ENCODE assay signal across 8 cellular contexts in the genomic region with DNA sequence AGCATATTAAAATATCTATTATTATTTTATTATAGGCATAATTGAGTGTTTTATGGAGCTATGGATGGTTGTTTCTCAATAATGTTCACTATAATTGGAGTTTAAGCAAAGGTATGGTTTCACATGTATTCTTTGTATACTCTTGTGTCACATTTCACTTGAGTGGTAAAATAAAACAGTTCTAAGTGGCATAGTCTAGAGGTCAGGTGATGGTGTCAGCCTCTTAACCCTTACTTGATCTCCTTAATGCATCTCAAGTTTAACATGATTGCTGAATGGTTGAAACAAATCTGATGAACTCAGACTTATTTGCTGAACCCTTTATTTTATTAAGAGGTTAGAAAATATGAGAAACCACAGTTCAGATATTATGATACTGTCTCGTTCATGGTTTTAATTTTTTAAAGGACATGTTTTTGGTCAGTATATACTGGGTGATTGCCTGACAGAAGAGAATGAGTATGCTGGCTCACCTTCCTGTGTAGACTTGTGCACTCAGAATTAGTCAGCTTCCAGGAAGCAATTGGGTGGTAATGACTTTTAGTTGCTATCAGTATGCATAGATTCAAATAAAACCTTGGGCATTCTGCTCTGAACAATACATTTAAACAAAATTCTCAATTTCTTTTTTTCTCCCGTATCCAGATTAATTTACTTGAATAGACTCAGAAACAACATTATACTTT. TPM values are rescaled to one million over a fixed set of nuclear protein-coding genes. Genes with fewer than 3 reads are reported as not detected.
DNase-seq lines count a peak whose midpoint lies in the region; TF ChIP-seq lines count a peak whose summit lies in the region.

No MANE protein-coding gene starts in this region.

- H3K4me3 ChIP-seq in esophagus squamous epithelium, result peak overlapping the region in 2 of 4 donors; percentile 20 to 34
- H3K4me3 ChIP-seq in stomach, result no peak overlapping the region

- H3K36me3 ChIP-seq in esophagus squamous epithelium, result no peaks in the 10 kb centered on the region
- H3K36me3 ChIP-seq in stomach, result no peaks in the 10 kb centered on the region

- H3K4me1 ChIP-seq in esophagus squamous epithelium, result peaks cover 0 to 28% (median 7%) of the 10 kb centered on the region in 3 donors
- H3K4me1 ChIP-seq in stomach, result peaks cover 8 to 26% (median 20%) of the 10 kb centered on the region in 4 donors

- POLR2A ChIA-PET in HEK293T (lab: Yijun Ruan, JAX), result interaction anchor here (1.1 kb wide), 1 partner anchor 51 kb away, joined by 3 read pairs; the partner anchor contains the start of gene SIPA1L1

- peak overlapping the region; percentile 44 to 90 (median 74) for H3K27ac ChIP-seq in esophagus squamous epithelium
- peak overlapping the region in 4 of 5 donors; percentile 18 to 77 (median 60) for H3K27ac ChIP-seq in stomach

- no peak for TF ChIP-seq CTCF in esophagus squamous epithelium (IDR thresholded peaks at IDR 0.05)
- TF ChIP-seq CTCF in stomach (IDR thresholded peaks at IDR 0.05), result no peak

- TF ChIP-seq POLR2A in esophagus squamous epithelium (IDR thresholded peaks at IDR 0.05), result no peak
- TF ChIP-seq POLR2A in stomach (IDR thresholded peaks at IDR 0.05), result no peak

- no peak for TF ChIP-seq EP300 in stomach (IDR thresholded peaks at IDR 0.05)

- H3K27me3 ChIP-seq in esophagus squamous epithelium (no peaks in the 10 kb centered on the region), stomach (no peaks in the 10 kb centered on the region)

- intact Hi-C loops in esophagus squamous epithelium (cut with DNase I), result no loop called here
- intact Hi-C loops in stomach (cut with DNase I; ENCODE audit: low total_unique reads), result no loop called here

- DNase-seq in NCI-H2107 treated with DMSO at 0.1 percent for 48 hours (lab: John Stamatoyannopoulos, UW; ENCODE audit: unreplicated experiment) (peak; percentile 62), NCI-H2107 (lab: John Stamatoyannopoulos, UW) (no peak), NCI-H69 (lab: John Stamatoyannopoulos, UW) (peak; percentile 17), esophagus squamous epithelium (lab: John Stamatoyannopoulos, UW) (no peak), stomach (no peak), HEK293T (ENCODE audit: extremely low spot score) (no peak), NCI-H82 (lab: John Stamatoyannopoulos, UW) (no peak), SHP77 treated with DMSO at 0.1 percent for 48 hours (lab: John Stamatoyannopoulos, UW) (no peak)

- 15 to 26% methylated on average over 2 of the region's 2 CpGs for WGBS in esophagus squamous epithelium, 2 donors
- WGBS in stomach, 5 donors, result 14 to 50% (median 30%) methylated on average over 2 of the region's 2 CpGs

- CTCF ChIA-PET in HEK293T (lab: Yijun Ruan, JAX), result no interaction called here

- H3K9me3 ChIP-seq in esophagus squamous epithelium (peaks cover 0 to under 1% (median 0%) of the 10 kb centered on the region in 3 donors), stomach (peaks cover 0 to under 1% (median under 1%) of the 10 kb centered on the region in 4 donors)

TF ChIP-seq in HEK293T, 16 proteins besides CTCF, POLR2A, EP300 and RAD21:
- no peak for TF ChIP-seq HDGF (IDR thresholded peaks at IDR 0.05; ENCODE audit: borderline replicate concordance)
- TF ChIP-seq SP1 (IDR thresholded peaks at IDR 0.05), result no peak
- no peak for TF ChIP-seq SUZ12 (IDR thresholded peaks at IDR 0.05)
- no peak for TF ChIP-seq ARNT (IDR thresholded peaks at IDR 0.05)
- no peak for TF ChIP-seq CTBP1 (IDR thresholded peaks at IDR 0.05; ENCODE audit: borderline replicate concordance)
- no peak for TF ChIP-seq BHLHE40 (IDR thresholded peaks at IDR 0.05; ENCODE audit: borderline replicate concordance)
- no peak for TF ChIP-seq ELF4 (IDR thresholded peaks at IDR 0.05)
- no peak for TF ChIP-seq FOXM1 (IDR thresholded peaks at IDR 0.05; ENCODE audit: borderline replicate concordance)
- no peak for TF ChIP-seq L3MBTL2 (conservative IDR thresholded peaks at IDR 0.05)
- TF ChIP-seq PKNOX1 (IDR thresholded peaks at IDR 0.05), result no peak
- no peak for TF ChIP-seq TARDBP (IDR thresholded peaks at IDR 0.05)
- TF ChIP-seq FOXA1 (IDR thresholded peaks at IDR 0.05), result no peak
- TF ChIP-seq ZNF384 (IDR thresholded peaks at IDR 0.05), result no peak
- TF ChIP-seq NFRKB (IDR thresholded peaks at IDR 0.05), result no peak
- no peak for TF ChIP-seq FOXK2 (IDR thresholded peaks at IDR 0.05)
- TF ChIP-seq LEF1 (IDR thresholded peaks at IDR 0.05; ENCODE audit: borderline replicate concordance), result no peak

RNA-seq across cellular contexts. Expression of gene SIPA1L1, which starts 51.6 kb away (rescaled TPM):
- total RNA-seq in esophagus squamous epithelium (10 to 100 TPM; 22.7 to 54.4 (median 32.3) TPM), stomach (100 to 1,000 TPM in 1 of 5 donors, 10 to 100 TPM in 4; 26.6 to 193 (median 70.7) TPM)
- polyA plus RNA-seq in stomach, result 10 to 100 TPM; 12.2 to 19.2 (median 13.0) TPM

Comparison
In these comparisons a context has a peak if more than half of its experiments do, and no peak if none do; other contexts are left out.
1. DNase-seq: peak in NCI-H2107 treated with DMSO at 0.1 percent for 48 hours (single experiment) and NCI-H69 (single experiment); none in NCI-H2107 (single experiment), esophagus squamous epithelium (single experiment), stomach (single experiment), HEK293T (single experiment), NCI-H82 (single experiment) and SHP77 treated with DMSO at 0.1 percent for 48 hours (single experiment).